ENCODE assay signal across 8 cellular contexts in genomic region chr14:75132374-75133086, GRCh38. TPM values are rescaled to one million over a fixed set of nuclear protein-coding genes. Genes with fewer than 3 reads are reported as not detected.
DNase-seq lines count a peak whose midpoint lies in the region; ATAC-seq and TF ChIP-seq lines count a peak whose summit lies in the region.

No MANE protein-coding gene starts in this region.

- intact Hi-C loops in breast epithelium (cut with DNase I; ENCODE audit: low total_unique reads) = loop anchor here (5.0 kb wide), 1 partner anchor 170 kb away; no protein-coding TSS in a partner anchor

- H3K9me3 ChIP-seq in SJCRH30 (replicated peaks) (no peaks in the 10 kb centered on the region), breast epithelium (no peaks in the 10 kb centered on the region)

- TF ChIP-seq POLR2A in breast epithelium (IDR thresholded peaks at IDR 0.05) = no peak

- peaks cover 16% of the 10 kb centered on the region for H3K36me3 ChIP-seq in SJCRH30
- H3K36me3 ChIP-seq in breast epithelium = no peaks in the 10 kb centered on the region

- peak; percentile 43 for DNase-seq in activated T-cell treated with anti-CD3 and anti-CD28 coated beads for 24 hours (ENCODE audit: low read depth)
- DNase-seq in activated T-cell treated with anti-CD3 and anti-CD28 coated beads, Interleukin-2, amount 50 U/mL, for 1 hour = no peak
- DNase-seq in NCI-H1048 (lab: John Stamatoyannopoulos, UW) = peak; percentile 8
- peak; percentile 39 to 88 for DNase-seq in SJCRH30
- peak in 1 of 2 donors; percentile 51 for DNase-seq in breast epithelium (ENCODE audit: low spot score in 2 of 2)
- DNase-seq in iris pigment epithelial cell (ENCODE audit: low read depth) = peak; percentile 67
- DNase-seq in stimulated activated CD4-positive, alpha-beta T cell treated with anti-CD3 and anti-CD28 coated beads, Interleukin-2, amount 100 ng/mL, for 24 hours = peak; percentile 17 to 51

- H3K4me1 ChIP-seq in SJCRH30 (no peaks in the 10 kb centered on the region), breast epithelium (peaks cover 0 to 7% of the 10 kb centered on the region in 2 donors)

- ATAC-seq in HG02884 (IDR thresholded peaks at IDR 0.05; ENCODE audit: unreplicated experiment) = no peak

- no peak overlapping the region for H3K4me3 ChIP-seq in SJCRH30
- no peak overlapping the region for H3K4me3 ChIP-seq in breast epithelium

- peak; percentile 84 to 92 (median 89) for TF ChIP-seq CTCF in breast epithelium (IDR thresholded peaks at IDR 0.05)

- no peak overlapping the region for H3K27ac ChIP-seq in SJCRH30
- H3K27ac ChIP-seq in breast epithelium = peak overlapping the region; percentile 64 to 69

- H3K27me3 ChIP-seq in SJCRH30 = no peaks in the 10 kb centered on the region
- H3K27me3 ChIP-seq in breast epithelium = no peaks in the 10 kb centered on the region

RNA-seq across cellular contexts. Expression of gene NEK9, which starts 5.7 kb away (rescaled TPM):
- 40.0 and 44.8 TPM in 2 replicates for total RNA-seq in SJCRH30 (2014; rRNA removed; shearing (Covaris generic))
- total RNA-seq in breast epithelium = 10 to 100 TPM; 52.1 to 79.2 (median 71.8) TPM

RNA-seq across cellular contexts. Expression of gene TMED10, which starts 43.9 kb away (rescaled TPM):
- total RNA-seq in SJCRH30 (2014; rRNA removed; shearing (Covaris generic)) = 119 and 123 TPM in 2 replicates
- total RNA-seq in breast epithelium = 100 to 1,000 TPM; 263 to 443 (median 285) TPM
